ENCODE assay signal across 23 cellular contexts in genomic region chr6:126377594-126378153, GRCh38.
"Had no signal": no experiment of that assay in that cellular context is flagged by ENCODE, and none has a peak within 500 bp of the region (broad histone marks: within the 10 kb centered on the region; RNA-seq: fewer than 3 reads in every experiment).

No MANE protein-coding gene starts in this region.

- H3K36me3 ChIP-seq: esophagus muscularis mucosa, gastroesophageal sphincter, heart left ventricle, left ventricle myocardium inferior, lower lobe of right lung had no signal

- ATAC-seq: foreskin keratinocyte; gastroesophageal sphincter; heart left ventricle; left colon; lower lobe of right lung; mucosa of descending colon; naive thymus-derived CD8-positive, alpha-beta T cell had no signal

- H3K4me3 Mint-ChIP-seq: immature natural killer cell; mesothelial cell of epicardium; naive B cell; naive thymus-derived CD8-positive, alpha-beta T cell had no signal

- H3K27ac ChIP-seq: coronary artery, dorsolateral prefrontal cortex, esophagus muscularis mucosa, foreskin keratinocyte, gastroesophageal sphincter, heart left ventricle, hepatocyte, left ventricle myocardium inferior, lower lobe of right lung had no signal

- H3K4me1 ChIP-seq: esophagus muscularis mucosa, gastroesophageal sphincter, heart left ventricle, left ventricle myocardium inferior, lower lobe of right lung had no signal

- H3K4me3 ChIP-seq: coronary artery, dorsolateral prefrontal cortex, esophagus muscularis mucosa, gastroesophageal sphincter, heart left ventricle, hepatocyte, left ventricle myocardium inferior, lower lobe of right lung, mucosa of descending colon had no signal

- H3K4me1 Mint-ChIP-seq: immature natural killer cell; naive B cell; naive thymus-derived CD8-positive, alpha-beta T cell had no signal

- H3K9me3 ChIP-seq: mucosa of descending colon had no signal

- H3K27me3 Mint-ChIP-seq: naive B cell; naive thymus-derived CD8-positive, alpha-beta T cell had no signal

- H3K27me3 ChIP-seq: dorsolateral prefrontal cortex, esophagus muscularis mucosa, foreskin keratinocyte, gastroesophageal sphincter, heart left ventricle, hepatocyte had no signal

- DNase-seq: dermis blood vessel endothelial cell; dorsolateral prefrontal cortex; effector CD4-positive, alpha-beta T cell; effector memory CD4-positive, alpha-beta T cell; foreskin keratinocyte; heart left ventricle; hypothalamus; immature natural killer cell; islet precursor cell; kidney; kidney glomerular epithelial cell; left colon; left ventricle myocardium inferior; lower lobe of right lung; mesenchymal stem cell; mucosa of descending colon; naive B cell; naive thymus-derived CD8-positive, alpha-beta T cell had no signal

- H3K36me3 Mint-ChIP-seq: immature natural killer cell had no signal
